Comparison of ENCODE assay signal across 9 cellular contexts in genomic region chr10:95260397-95260881, GRCh38. TPM values are rescaled to one million over a fixed set of nuclear protein-coding genes. Genes with fewer than 3 reads are reported as not detected.
DNase-seq lines count a peak whose midpoint lies in the region; ATAC-seq and TF ChIP-seq lines count a peak whose summit lies in the region.
"Had no signal": no experiment of that assay in that cellular context is flagged by ENCODE, and none has a peak within 500 bp of the region (broad histone marks: within the 10 kb centered on the region; RNA-seq: fewer than 3 reads in every experiment).

No MANE protein-coding gene starts in this region.

- H3K27ac Mint-ChIP-seq in Caco-2 (ENCODE audit: unreplicated experiment) = peak overlapping the region; percentile 75
- peak overlapping the region; percentile 97 for H3K27ac Mint-ChIP-seq in mesothelial cell of epicardium
- H3K27ac Mint-ChIP-seq: immature natural killer cell had no signal

- BruUV-seq in Caco-2 (replicated peaks; lab: Mats Ljungman, UMichigan) (no TSS peak), mammary epithelial cell (replicated peaks; lab: Mats Ljungman, UMichigan) (no TSS peak)

- POLR2A ChIA-PET in Caco-2 (lab: Charles Lee) = interaction anchor here (0.5 to 1.4 kb wide), 2 partner anchors 29 to 106 kb away, joined by 3 to 4 read pairs; no protein-coding TSS in a partner anchor

- no peaks in the 10 kb centered on the region for H3K27me3 Mint-ChIP-seq in Caco-2 (ENCODE audit: insufficient read depth, unreplicated experiment)
- no peaks in the 10 kb centered on the region for H3K27me3 Mint-ChIP-seq in mesothelial cell of epicardium (ENCODE audit: low read depth)

- no peak overlapping the region for H3K4me3 Mint-ChIP-seq in Caco-2 (ENCODE audit: unreplicated experiment)
- H3K4me3 Mint-ChIP-seq in mesothelial cell of epicardium = no peak overlapping the region
- H3K4me3 Mint-ChIP-seq: immature natural killer cell had no signal

- in situ Hi-C loops in mammary epithelial cell (cut with MboI; ENCODE audit: low sequenced_read_pairs in 2 of 2) = no loop called here

- peak overlapping the region; percentile 65 for H3K9ac ChIP-seq in mammary epithelial cell (ENCODE audit: insufficient read depth, low read length)

- H3K27ac ChIP-seq in mammary epithelial cell (ENCODE audit: insufficient read depth, low read depth, low read length) (peak overlapping the region; percentile 94), prostate gland (no peak overlapping the region)

- dilution Hi-C loops in mammary epithelial cell (cut with HindIII; ENCODE audit: low sequenced_read_pairs) = no loop called here

- intact Hi-C loops in Caco-2 (cut with micrococcal nuclease; ENCODE audit: unreplicated experiment) = loop anchor here (1.0 to 5.0 kb wide), 4 partner anchors 13 to 102 kb away; no protein-coding TSS in a partner anchor
- intact Hi-C loops in mammary epithelial cell (cut with micrococcal nuclease) = no loop called here
- intact Hi-C loops in prostate gland (cut with DNase I) = no loop called here

- H3K9me3 ChIP-seq in Caco-2 (0 out of 2 replicates have a peak, but pooled peaks cover 4% of the 10 kb centered on the region), mammary epithelial cell (replicated peaks; ENCODE audit: insufficient read depth, low read length) (peaks cover 4% of the 10 kb centered on the region), prostate gland (no peaks in the 10 kb centered on the region)

- CTCF ChIA-PET in Caco-2 (lab: Charles Lee) = no interaction called here
- CTCF ChIA-PET in mammary epithelial cell (lab: Charles Lee; ENCODE audit: low non-redundant PET) = no interaction called here

- no peaks in the 10 kb centered on the region for H4K20me1 ChIP-seq in mammary epithelial cell (ENCODE audit: insufficient read depth, low read length)

- H3K36me3 ChIP-seq in Caco-2 (ENCODE audit: control insufficient read depth, insufficient read depth, low read length) (peaks cover 7% of the 10 kb centered on the region), mammary epithelial cell (ENCODE audit: insufficient read depth, low read length) (peaks cover 28% of the 10 kb centered on the region), prostate gland (no peaks in the 10 kb centered on the region)

- H3K4me1 Mint-ChIP-seq in Caco-2 (ENCODE audit: low read depth, unreplicated experiment) = peaks cover 54% of the 10 kb centered on the region
- peaks cover 33% of the 10 kb centered on the region for H3K4me1 Mint-ChIP-seq in mesothelial cell of epicardium
- H3K4me1 Mint-ChIP-seq: immature natural killer cell had no signal

- no peak for TF ChIP-seq POLR2A in prostate gland (IDR thresholded peaks at IDR 0.05)

- H3K4me3 ChIP-seq in Caco-2 (ENCODE audit: low read depth, low read length) (no peak overlapping the region), mammary epithelial cell (replicated peaks in 1 of 3; ENCODE audit: insufficient read depth in 1 of 3, low read depth in 2 of 3, low read length in 3 of 3) (no peak overlapping the region), prostate gland (no peak overlapping the region)

- peaks cover 100% of the 10 kb centered on the region for H3K36me3 Mint-ChIP-seq in Caco-2 (ENCODE audit: insufficient read depth, unreplicated experiment)
- peaks cover 36% of the 10 kb centered on the region for H3K36me3 Mint-ChIP-seq in mesothelial cell of epicardium

- ATAC-seq in HG03039 (IDR thresholded peaks at IDR 0.05; ENCODE audit: unreplicated experiment) (peak; percentile 79), GM18519 (IDR thresholded peaks at IDR 0.05; ENCODE audit: low FRiP score, unreplicated experiment) (no peak)

- 33% methylated on average over 3 of the region's 3 CpGs for WGBS in mammary epithelial cell (ENCODE audit: low coverage, missing lambda C conversion rate)
- WGBS in prostate gland = 62% methylated on average over 3 of the region's 3 CpGs

- no peak overlapping the region for H2AFZ ChIP-seq in mammary epithelial cell (ENCODE audit: low read depth, low read length)

- H3K27me3 ChIP-seq in Caco-2 (replicated peaks; ENCODE audit: control insufficient read depth, insufficient read depth, low read length) = no peaks in the 10 kb centered on the region
- H3K27me3 ChIP-seq in mammary epithelial cell (ENCODE audit: insufficient read depth, low read length) = no peaks in the 10 kb centered on the region
- H3K27me3 ChIP-seq in prostate gland (replicated peaks; ENCODE audit: insufficient read depth) = no peaks in the 10 kb centered on the region

- peaks cover 68% of the 10 kb centered on the region for H3K79me2 ChIP-seq in mammary epithelial cell (ENCODE audit: insufficient read depth, low read length)

- DNase-seq in Caco-2 = peak; percentile 82 to 87
- peak; percentile 94 for DNase-seq in mammary epithelial cell
- DNase-seq in mesothelial cell of epicardium (ENCODE audit: low spot score in 2 of 2, unreplicated experiment in 2 of 2) = no peak
- no peak for DNase-seq in prostate gland (ENCODE audit: low spot score)
- DNase-seq in DMS153 treated with DMSO at 0.1 percent for 48 hours (lab: John Stamatoyannopoulos, UW; ENCODE audit: unreplicated experiment) = no peak
- no peak for DNase-seq in medulla oblongata (ENCODE audit: extremely low spot score)
- DNase-seq: immature natural killer cell had no signal

- peaks cover 54% of the 10 kb centered on the region for H3K4me1 ChIP-seq in Caco-2
- peaks cover 39% of the 10 kb centered on the region for H3K4me1 ChIP-seq in mammary epithelial cell (ENCODE audit: insufficient read depth, low read length)
- no peaks in the 10 kb centered on the region for H3K4me1 ChIP-seq in prostate gland (replicated peaks)

- H3K9me3 Mint-ChIP-seq in Caco-2 (ENCODE audit: unreplicated experiment) (no peaks in the 10 kb centered on the region), mesothelial cell of epicardium (peaks cover 15% of the 10 kb centered on the region)
- H3K9me3 Mint-ChIP-seq: immature natural killer cell had no signal

- no peak for TF ChIP-seq CTCF in Caco-2 (IDR thresholded peaks at IDR 0.05; ENCODE audit: insufficient read depth in 1 of 2, low read depth in 1 of 2, low read length in 1 of 2, severe bottlenecking in 1 of 2, unreplicated experiment in 1 of 2)
- no peak for TF ChIP-seq CTCF in mammary epithelial cell (conservative IDR thresholded peaks at IDR 0.05 in 1 of 2, IDR thresholded peaks at IDR 0.05 in 1 of 2; ENCODE audit: extremely low read depth in 1 of 2, insufficient read depth in 1 of 2, low read depth in 1 of 2, low read length in 2 of 2)
- no peak for TF ChIP-seq CTCF in mesothelial cell of epicardium (IDR thresholded peaks at IDR 0.05; ENCODE audit: unreplicated experiment)
- no peak for TF ChIP-seq CTCF in prostate gland (IDR thresholded peaks at IDR 0.05)

- H3K4me2 ChIP-seq in mammary epithelial cell (ENCODE audit: insufficient read depth, low read depth, low read length) = peak overlapping the region; percentile 61

RNA-seq across cellular contexts. Expression of gene PDLIM1, which starts 30.4 kb away (rescaled TPM):
- total RNA-seq in Caco-2 (2022) (417 and 506 TPM in 2 replicates), mammary epithelial cell (100 to 1,000 TPM; 105 to 364 TPM), mesothelial cell of epicardium (121 to 131 TPM (median 122 TPM) in 3 replicates), prostate gland (10 to 100 TPM; 63.2 to 82.0 TPM)
- polyA plus RNA-seq in mammary epithelial cell = 290 TPM
- 643 TPM for polyA minus RNA-seq in mammary epithelial cell

Comparison
In these comparisons a context has a peak if more than half of its experiments do, and no peak if none do; other contexts are left out.
1. DNase-seq: peak in Caco-2 (2 of 2) and mammary epithelial cell (single experiment); none in mesothelial cell of epicardium (0 of 2), prostate gland (single experiment), DMS153 treated with DMSO at 0.1 percent for 48 hours (single experiment) and medulla oblongata (single experiment).